In genomic region chr16:68283840-68284595, GRCh38 we compare ENCODE assay signal across 1 cellular context.
TF ChIP-seq lines count a peak whose summit lies in the region.

No MANE protein-coding gene starts in this region.

TF ChIP-seq in GM12878, 131 proteins besides CTCF, POLR2A, EP300 and RAD21:
- TF ChIP-seq SRF (IDR thresholded peaks at IDR 0.05; ENCODE audit: low read depth in 2 of 2, low read length in 2 of 2) (no peak), IKZF1 (conservative IDR thresholded peaks at IDR 0.05) (no peak), RAD51 (IDR thresholded peaks at IDR 0.05) (no peak), JUNB (IDR thresholded peaks at IDR 0.05) (no peak), YBX1 (IDR thresholded peaks at IDR 0.05) (no peak), IKZF2 (IDR thresholded peaks at IDR 0.05) (peak in 1 of 2 experiments; percentile 9; a peak in 1 of 4 replicates), MEF2B (IDR thresholded peaks at IDR 0.05; ENCODE audit: partially characterized antibody, poor library complexity, severe bottlenecking) (peak; percentile 50), MTA3 (IDR thresholded peaks at IDR 0.05; ENCODE audit: borderline replicate concordance, low read length) (no peak), MAX (IDR thresholded peaks at IDR 0.05; ENCODE audit: low read depth, low read length) (no peak), CBX5 (IDR thresholded peaks at IDR 0.05; ENCODE audit: low read depth) (no peak), CBFB (IDR thresholded peaks at IDR 0.05; ENCODE audit: low read depth) (0 out of 2 replicates have a peak, but pooled peaks have one; percentile 19), CEBPB (IDR thresholded peaks at IDR 0.05; ENCODE audit: borderline replicate concordance in 1 of 2, low read depth in 2 of 2, low read length in 2 of 2) (no peak), POU2F2 (IDR thresholded peaks at IDR 0.05; ENCODE audit: borderline replicate concordance, low read depth, low read length) (no peak), BMI1 (IDR thresholded peaks at IDR 0.05; ENCODE audit: borderline replicate concordance) (no peak), RELA (IDR thresholded peaks at IDR 0.05; ENCODE audit: borderline replicate concordance, partially characterized antibody) (no peak), RUNX3 (IDR thresholded peaks at IDR 0.05; ENCODE audit: low read length) (peak; percentile 80), KDM1A (IDR thresholded peaks at IDR 0.05; ENCODE audit: borderline replicate concordance) (no peak), ZNF207 (IDR thresholded peaks at IDR 0.05; ENCODE audit: borderline replicate concordance) (no peak), TARDBP (IDR thresholded peaks at IDR 0.05; ENCODE audit: borderline replicate concordance) (no peak), DPF2 (IDR thresholded peaks at IDR 0.05) (no peak), CHD2 (IDR thresholded peaks at IDR 0.05; ENCODE audit: borderline replicate concordance, low read depth, low read length) (no peak), SREBF1 (IDR thresholded peaks at IDR 0.05; ENCODE audit: low read length) (no peak), TAF1 (IDR thresholded peaks at IDR 0.05; ENCODE audit: borderline replicate concordance, low read depth, low read length) (no peak), SMAD5 (IDR thresholded peaks at IDR 0.05; ENCODE audit: low read depth) (no peak), BCLAF1 (IDR thresholded peaks at IDR 0.05) (no peak), HCFC1 (IDR thresholded peaks at IDR 0.05; ENCODE audit: low read length) (no peak), FOS (IDR thresholded peaks at IDR 0.05; ENCODE audit: borderline replicate concordance, extremely low read depth, insufficient read length) (no peak), ZBED1 (IDR thresholded peaks at IDR 0.05; ENCODE audit: borderline replicate concordance) (no peak), TBL1XR1 (IDR thresholded peaks at IDR 0.05; ENCODE audit: low read depth, low read length) (0 out of 2 replicates have a peak, but pooled peaks have one; percentile 16), USF1 (IDR thresholded peaks at IDR 0.05; ENCODE audit: borderline replicate concordance, extremely low read length, insufficient read depth, low read depth, low read length) (no peak), BACH1 (IDR thresholded peaks at IDR 0.05; ENCODE audit: borderline replicate concordance) (no peak), KLF5 (IDR thresholded peaks at IDR 0.05; ENCODE audit: partially characterized antibody) (no peak), CBX3 (IDR thresholded peaks at IDR 0.05; ENCODE audit: borderline replicate concordance, low read depth) (no peak), ASH2L (IDR thresholded peaks at IDR 0.05; ENCODE audit: borderline replicate concordance, low read depth) (no peak), TCF7 (IDR thresholded peaks at IDR 0.05; ENCODE audit: borderline replicate concordance) (no peak), EED (IDR thresholded peaks at IDR 0.05; ENCODE audit: low read depth) (peak; percentile 21; the same call in 1 of the 2 replicates), ZNF592 (IDR thresholded peaks at IDR 0.05) (no peak), FOXM1 (IDR thresholded peaks at IDR 0.05; ENCODE audit: low read depth, low read length) (no peak), CHD1 (IDR thresholded peaks at IDR 0.05; ENCODE audit: low read depth, low read length) (no peak), SUPT20H (IDR thresholded peaks at IDR 0.05; ENCODE audit: borderline replicate concordance, control insufficient read depth, low read depth, low read length) (no peak), SUZ12 (IDR thresholded peaks at IDR 0.05; ENCODE audit: unreplicated experiment) (no peak), MTA2 (IDR thresholded peaks at IDR 0.05; ENCODE audit: low read depth) (no peak), PKNOX1 (IDR thresholded peaks at IDR 0.05) (no peak), LARP7 (IDR thresholded peaks at IDR 0.05) (no peak), NR2F1 (conservative IDR thresholded peaks at IDR 0.05) (peak; percentile 56; the same call in 1 of the 2 replicates), IRF3 (IDR thresholded peaks at IDR 0.05) (no peak), SIX5 (IDR thresholded peaks at IDR 0.05; ENCODE audit: low read depth, low read length, severe bottlenecking) (no peak), E2F4 (IDR thresholded peaks at IDR 0.05; ENCODE audit: low read depth, low read length) (no peak), NFXL1 (IDR thresholded peaks at IDR 0.05; ENCODE audit: borderline replicate concordance) (no peak), ATF3 (IDR thresholded peaks at IDR 0.05; ENCODE audit: borderline replicate concordance, extremely low read depth, low read depth, low read length) (no peak), NFIC (IDR thresholded peaks at IDR 0.05; ENCODE audit: low read depth, low read length) (no peak), ELK1 (IDR thresholded peaks at IDR 0.05; ENCODE audit: low read depth, low read length) (no peak), STAT1 (conservative IDR thresholded peaks at IDR 0.05) (no peak)
